In the genomic region with DNA sequence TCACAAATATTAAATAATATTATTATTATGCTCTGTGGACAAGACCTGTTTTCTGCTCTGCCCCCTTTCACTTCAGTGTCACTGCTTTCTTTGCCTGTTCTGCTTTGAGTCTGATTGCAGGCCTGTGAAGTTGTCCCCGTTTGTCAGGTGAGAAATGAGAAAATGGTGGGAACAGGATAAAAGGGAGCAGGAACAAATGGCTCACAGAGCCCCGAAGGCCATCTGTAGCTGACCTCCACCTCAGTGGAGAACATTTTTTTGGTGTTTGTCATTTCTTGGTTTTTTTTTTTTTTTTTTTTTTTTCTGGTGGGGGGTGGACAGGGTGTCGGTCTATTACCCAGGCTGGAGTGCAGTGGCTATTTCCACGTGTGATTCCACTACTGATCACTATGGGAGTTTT, we compare ENCODE assay signal across 3 cellular contexts.
A peak's percentile ranks its signal among the peaks of the same experiment; 100 is the strongest.
TF ChIP-seq lines count a peak whose summit lies in the region.

No MANE protein-coding gene starts in this region.

TF ChIP-seq in A549, 52 proteins besides CTCF, POLR2A, EP300 and RAD21:
- TF ChIP-seq HOXA7 (CRISPR knock-in tag; IDR thresholded peaks at IDR 0.05) (no peak), POLR2AphosphoS2 (conservative IDR thresholded peaks at IDR 0.05; ENCODE audit: low read length) (peak; percentile 82; the same call in 1 of the 2 replicates)
TF ChIP-seq in A549: peak in this region for 1.

TF ChIP-seq in HCT116, 20 proteins besides CTCF, POLR2A, EP300 and RAD21:
- TF ChIP-seq, protein P1, sequence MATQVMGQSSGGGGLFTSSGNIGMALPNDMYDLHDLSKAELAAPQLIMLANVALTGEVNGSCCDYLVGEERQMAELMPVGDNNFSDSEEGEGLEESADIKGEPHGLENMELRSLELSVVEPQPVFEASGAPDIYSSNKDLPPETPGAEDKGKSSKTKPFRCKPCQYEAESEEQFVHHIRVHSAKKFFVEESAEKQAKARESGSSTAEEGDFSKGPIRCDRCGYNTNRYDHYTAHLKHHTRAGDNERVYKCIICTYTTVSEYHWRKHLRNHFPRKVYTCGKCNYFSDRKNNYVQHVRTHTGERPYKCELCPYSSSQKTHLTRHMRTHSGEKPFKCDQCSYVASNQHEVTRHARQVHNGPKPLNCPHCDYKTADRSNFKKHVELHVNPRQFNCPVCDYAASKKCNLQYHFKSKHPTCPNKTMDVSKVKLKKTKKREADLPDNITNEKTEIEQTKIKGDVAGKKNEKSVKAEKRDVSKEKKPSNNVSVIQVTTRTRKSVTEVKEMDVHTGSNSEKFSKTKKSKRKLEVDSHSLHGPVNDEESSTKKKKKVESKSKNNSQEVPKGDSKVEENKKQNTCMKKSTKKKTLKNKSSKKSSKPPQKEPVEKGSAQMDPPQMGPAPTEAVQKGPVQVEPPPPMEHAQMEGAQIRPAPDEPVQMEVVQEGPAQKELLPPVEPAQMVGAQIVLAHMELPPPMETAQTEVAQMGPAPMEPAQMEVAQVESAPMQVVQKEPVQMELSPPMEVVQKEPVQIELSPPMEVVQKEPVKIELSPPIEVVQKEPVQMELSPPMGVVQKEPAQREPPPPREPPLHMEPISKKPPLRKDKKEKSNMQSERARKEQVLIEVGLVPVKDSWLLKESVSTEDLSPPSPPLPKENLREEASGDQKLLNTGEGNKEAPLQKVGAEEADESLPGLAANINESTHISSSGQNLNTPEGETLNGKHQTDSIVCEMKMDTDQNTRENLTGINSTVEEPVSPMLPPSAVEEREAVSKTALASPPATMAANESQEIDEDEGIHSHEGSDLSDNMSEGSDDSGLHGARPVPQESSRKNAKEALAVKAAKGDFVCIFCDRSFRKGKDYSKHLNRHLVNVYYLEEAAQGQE (IDR thresholded peaks at IDR 0.05; ENCODE audit: low read depth), result no peak
- TF ChIP-seq, protein P2, sequence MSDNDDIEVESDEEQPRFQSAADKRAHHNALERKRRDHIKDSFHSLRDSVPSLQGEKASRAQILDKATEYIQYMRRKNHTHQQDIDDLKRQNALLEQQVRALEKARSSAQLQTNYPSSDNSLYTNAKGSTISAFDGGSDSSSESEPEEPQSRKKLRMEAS (IDR thresholded peaks at IDR 0.05), result peak; percentile 54; the same call in 1 of the 2 replicates
- no peak for TF ChIP-seq CEBPB (IDR thresholded peaks at IDR 0.05; ENCODE audit: low read depth)
- TF ChIP-seq CBX3 (IDR thresholded peaks at IDR 0.05; ENCODE audit: low read depth), result peak; percentile 47; the same call in 1 of the 2 replicates
- TF ChIP-seq SIN3A (IDR thresholded peaks at IDR 0.05; ENCODE audit: low read depth), result no peak
- TF ChIP-seq ZNF274 (IDR thresholded peaks at IDR 0.05; ENCODE audit: low read depth, low read length), result no peak
- TF ChIP-seq EZH2 (IDR thresholded peaks at IDR 0.05), result no peak
- TF ChIP-seq SP1 (IDR thresholded peaks at IDR 0.05; ENCODE audit: low read depth), result peak; percentile 49; the same call in 1 of the 2 replicates
- TF ChIP-seq, protein P3, sequence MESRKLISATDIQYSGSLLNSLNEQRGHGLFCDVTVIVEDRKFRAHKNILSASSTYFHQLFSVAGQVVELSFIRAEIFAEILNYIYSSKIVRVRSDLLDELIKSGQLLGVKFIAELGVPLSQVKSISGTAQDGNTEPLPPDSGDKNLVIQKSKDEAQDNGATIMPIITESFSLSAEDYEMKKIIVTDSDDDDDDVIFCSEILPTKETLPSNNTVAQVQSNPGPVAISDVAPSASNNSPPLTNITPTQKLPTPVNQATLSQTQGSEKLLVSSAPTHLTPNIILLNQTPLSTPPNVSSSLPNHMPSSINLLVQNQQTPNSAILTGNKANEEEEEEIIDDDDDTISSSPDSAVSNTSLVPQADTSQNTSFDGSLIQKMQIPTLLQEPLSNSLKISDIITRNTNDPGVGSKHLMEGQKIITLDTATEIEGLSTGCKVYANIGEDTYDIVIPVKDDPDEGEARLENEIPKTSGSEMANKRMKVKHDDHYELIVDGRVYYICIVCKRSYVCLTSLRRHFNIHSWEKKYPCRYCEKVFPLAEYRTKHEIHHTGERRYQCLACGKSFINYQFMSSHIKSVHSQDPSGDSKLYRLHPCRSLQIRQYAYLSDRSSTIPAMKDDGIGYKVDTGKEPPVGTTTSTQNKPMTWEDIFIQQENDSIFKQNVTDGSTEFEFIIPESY (IDR thresholded peaks at IDR 0.05; ENCODE audit: extremely low read depth, insufficient replicate concordance, low read length), result no peak
- no peak for TF ChIP-seq TCF7L2 (IDR thresholded peaks at IDR 0.05; ENCODE audit: borderline replicate concordance, extremely low read depth, insufficient read depth, insufficient read length)
- peak; percentile 19 for TF ChIP-seq YY1 (IDR thresholded peaks at IDR 0.05; ENCODE audit: extremely low read depth, insufficient replicate concordance, low read depth, low read length)
- TF ChIP-seq FOSL1 (IDR thresholded peaks at IDR 0.05; ENCODE audit: low read depth), result peak; percentile 63; the same call in 1 of the 2 replicates
- no peak for TF ChIP-seq ELF1 (IDR thresholded peaks at IDR 0.05; ENCODE audit: borderline replicate concordance, low read depth)
- TF ChIP-seq, protein P4, sequence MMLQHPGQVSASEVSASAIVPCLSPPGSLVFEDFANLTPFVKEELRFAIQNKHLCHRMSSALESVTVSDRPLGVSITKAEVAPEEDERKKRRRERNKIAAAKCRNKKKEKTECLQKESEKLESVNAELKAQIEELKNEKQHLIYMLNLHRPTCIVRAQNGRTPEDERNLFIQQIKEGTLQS (IDR thresholded peaks at IDR 0.05), result no peak
- TF ChIP-seq SRF (IDR thresholded peaks at IDR 0.05; ENCODE audit: low read depth), result no peak
- TF ChIP-seq JUND (IDR thresholded peaks at IDR 0.05), result peak; percentile 56
- TF ChIP-seq EGR1 (IDR thresholded peaks at IDR 0.05; ENCODE audit: low read depth), result no peak
- TF ChIP-seq EZH2phosphoT487 (IDR thresholded peaks at IDR 0.05; ENCODE audit: borderline replicate concordance), result no peak
- no peak for TF ChIP-seq ZFX (IDR thresholded peaks at IDR 0.05)
- peak; percentile 40 for TF ChIP-seq POLR2AphosphoS5 (IDR thresholded peaks at IDR 0.05; ENCODE audit: low read depth, low read length)
TF ChIP-seq in HCT116: peak in this region for 7.

TF ChIP-seq in endothelial cell of umbilical vein, 7 proteins besides CTCF, POLR2A, EP300 and RAD21:
- TF ChIP-seq EZH2 (IDR thresholded peaks at IDR 0.05; ENCODE audit: borderline replicate concordance, low read depth, low read length, severe bottlenecking) (no peak), JUN (IDR thresholded peaks at IDR 0.05; ENCODE audit: borderline replicate concordance, insufficient read depth, insufficient read length, low read depth) (no peak)
